In the genomic region with DNA sequence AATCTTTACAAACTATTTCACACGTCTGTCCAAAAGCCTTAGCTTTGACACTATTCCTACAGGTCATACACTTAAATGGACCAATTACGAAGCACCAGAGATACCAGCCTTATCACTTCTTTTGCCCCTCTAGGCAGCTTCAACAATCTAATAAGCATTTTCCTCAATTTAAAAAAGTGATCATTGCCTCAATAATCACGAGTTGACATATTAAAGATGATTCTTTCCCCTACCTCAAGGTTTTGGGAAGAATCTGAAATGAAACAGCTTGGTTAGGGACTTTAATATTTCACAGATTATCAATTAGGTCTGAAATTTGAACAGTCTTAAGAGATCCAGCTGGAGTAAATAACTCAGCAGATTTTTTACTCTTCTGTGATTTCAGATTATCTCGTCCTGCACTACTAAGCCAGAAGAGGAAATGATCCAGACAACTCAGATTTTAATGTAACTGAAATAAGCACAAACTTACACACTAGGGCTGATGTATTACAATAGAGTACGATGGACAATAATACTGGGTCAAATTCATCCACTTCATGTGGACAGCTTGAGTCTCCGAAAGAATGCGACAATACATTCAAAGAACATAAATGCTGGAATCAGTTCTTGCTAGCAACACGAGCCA, we compare ENCODE assay signal across 14 cellular contexts. TPM values are rescaled to one million over a fixed set of nuclear protein-coding genes. Genes with fewer than 3 reads are reported as not detected.
DNase-seq lines count a peak whose midpoint lies in the region; ATAC-seq and TF ChIP-seq lines count a peak whose summit lies in the region.
"Had no signal": no experiment of that assay in that cellular context is flagged by ENCODE, and none has a peak within 500 bp of the region (broad histone marks: within the 10 kb centered on the region; RNA-seq: fewer than 3 reads in every experiment).

No MANE protein-coding gene starts in this region.

- no peaks in the 10 kb centered on the region for H3K9me3 Mint-ChIP-seq in activated T-cell treated with anti-CD3 and anti-CD28 coated beads, Interleukin-2, amount 50 U/mL, for 24 hours
- no peaks in the 10 kb centered on the region for H3K9me3 Mint-ChIP-seq in dendritic cell treated with granulocyte-macrophage colony-stimulating factor and Interleukin-4, amounts not matched to agents 40 ng/mL and 50 ng/mL, for 4 days

- H3K9me3 ChIP-seq in skeletal muscle tissue (ENCODE audit: control insufficient read depth in 3 of 3, low read length in 3 of 3), result no peaks in the 10 kb centered on the region
- H3K9me3 ChIP-seq in prostate gland, result no peaks in the 10 kb centered on the region
- H3K9me3 ChIP-seq in GM23248 (ENCODE audit: low read depth), result no peaks in the 10 kb centered on the region

- intact Hi-C loops in dendritic cell treated with granulocyte-macrophage colony-stimulating factor and Interleukin-4, amounts not matched to agents 40 ng/mL and 50 ng/mL, for 4 days (cut with micrococcal nuclease), result no loop called here
- intact Hi-C loops in prostate gland (cut with DNase I), result no loop called here

- H3K4me1 Mint-ChIP-seq in activated T-cell treated with anti-CD3 and anti-CD28 coated beads, Interleukin-2, amount 50 U/mL, for 24 hours (ENCODE audit: low read depth), result peaks cover 90% of the 10 kb centered on the region
- peaks cover 65% of the 10 kb centered on the region for H3K4me1 Mint-ChIP-seq in dendritic cell treated with granulocyte-macrophage colony-stimulating factor and Interleukin-4, amounts not matched to agents 40 ng/mL and 50 ng/mL, for 4 days (ENCODE audit: low read depth)

- DNase-seq in activated T-cell treated with anti-CD3 and anti-CD28 coated beads, Interleukin-2, amount 50 U/mL, for 24 hours, result no peak
- DNase-seq in activated T-cell treated with anti-CD3 and anti-CD28 coated beads, Interleukin-2, amount 50 U/mL, for 1 hour, result no peak
- no peak for DNase-seq in prostate gland (ENCODE audit: low spot score)
- DNase-seq in midbrain (lab: John Stamatoyannopoulos, UW), result no peak
- no peak for DNase-seq in GM23248
- DNase-seq: activated effector memory CD4-positive, alpha-beta T cell treated with Interleukin-2 at 50 U/mL for 16 hours; DND-41; dorsolateral prefrontal cortex; glutamatergic neuron; NCI-H2029 treated with DMSO at 0.1 percent for 48 hours had no signal

- H3K36me3 ChIP-seq in skeletal muscle tissue (ENCODE audit: control insufficient read depth in 3 of 3, insufficient read depth in 3 of 3, low read length in 3 of 3) (no peaks in the 10 kb centered on the region), prostate gland (no peaks in the 10 kb centered on the region), GM23248 (ENCODE audit: low read depth) (no peaks in the 10 kb centered on the region)

- peaks cover 40% of the 10 kb centered on the region for H3K36me3 Mint-ChIP-seq in activated T-cell treated with anti-CD3 and anti-CD28 coated beads, Interleukin-2, amount 50 U/mL, for 24 hours (ENCODE audit: low read depth)
- no peaks in the 10 kb centered on the region for H3K36me3 Mint-ChIP-seq in dendritic cell treated with granulocyte-macrophage colony-stimulating factor and Interleukin-4, amounts not matched to agents 40 ng/mL and 50 ng/mL, for 4 days (ENCODE audit: low read depth)

- no peak for TF ChIP-seq POLR2A in prostate gland (IDR thresholded peaks at IDR 0.05)

- H3K4me3 ChIP-seq in skeletal muscle tissue (ENCODE audit: low read length in 3 of 3), result peak overlapping the region in 1 of 3 donors; percentile 20
- H3K4me3 ChIP-seq in prostate gland, result no peak overlapping the region
- no peak overlapping the region for H3K4me3 ChIP-seq in GM23248

- H3K4me3 Mint-ChIP-seq in activated T-cell treated with anti-CD3 and anti-CD28 coated beads, Interleukin-2, amount 50 U/mL, for 24 hours, result no peak overlapping the region
- H3K4me3 Mint-ChIP-seq in dendritic cell treated with granulocyte-macrophage colony-stimulating factor and Interleukin-4, amounts not matched to agents 40 ng/mL and 50 ng/mL, for 4 days, result no peak overlapping the region

- H4K20me1 ChIP-seq in GM23248 (ENCODE audit: insufficient read depth), result peaks cover 17% of the 10 kb centered on the region; the same call in 1 of the 2 replicates

- peaks cover 100% of the 10 kb centered on the region for H3K79me2 ChIP-seq in GM23248 (ENCODE audit: insufficient read depth)

- H3F3A ChIP-seq in GM23248 (ENCODE audit: insufficient read depth), result peaks cover 16% of the 10 kb centered on the region

- 53% methylated on average over 8 of the region's 8 CpGs for WGBS in prostate gland
- WGBS in GM23248 (ENCODE audit: low coverage in 1 of 2, low lambda C conversion rate in 2 of 2, missing lambda C conversion rate in 2 of 2), 2 experiments, result 57 to 65% methylated on average over 8 of the region's 8 CpGs

- no peaks in the 10 kb centered on the region for H3K27me3 Mint-ChIP-seq in activated T-cell treated with anti-CD3 and anti-CD28 coated beads, Interleukin-2, amount 50 U/mL, for 24 hours
- H3K27me3 Mint-ChIP-seq in dendritic cell treated with granulocyte-macrophage colony-stimulating factor and Interleukin-4, amounts not matched to agents 40 ng/mL and 50 ng/mL, for 4 days, result no peaks in the 10 kb centered on the region

- in situ Hi-C loops in GM23248 (cut with MboI), result no loop called here

- no peaks in the 10 kb centered on the region for H3K9me2 ChIP-seq in GM23248 (ENCODE audit: insufficient read depth)

- H2AFZ ChIP-seq in GM23248, result no peak overlapping the region

- peak overlapping the region; percentile 73 for H3K27ac Mint-ChIP-seq in activated T-cell treated with anti-CD3 and anti-CD28 coated beads, Interleukin-2, amount 50 U/mL, for 24 hours
- H3K27ac Mint-ChIP-seq in dendritic cell treated with granulocyte-macrophage colony-stimulating factor and Interleukin-4, amounts not matched to agents 40 ng/mL and 50 ng/mL, for 4 days, result peak overlapping the region; percentile 37

- peaks cover 40 to 48% (median 44%) of the 10 kb centered on the region in 3 donors for H3K4me1 ChIP-seq in skeletal muscle tissue (ENCODE audit: control insufficient read depth in 3 of 3, insufficient read depth in 3 of 3, low read length in 3 of 3)
- peaks cover 23% of the 10 kb centered on the region for H3K4me1 ChIP-seq in prostate gland (replicated peaks)
- peaks cover 62% of the 10 kb centered on the region for H3K4me1 ChIP-seq in GM23248 (ENCODE audit: insufficient read depth)

- peak; percentile 48 for ATAC-seq in HG03354 (IDR thresholded peaks at IDR 0.05; ENCODE audit: poor library complexity, severe bottlenecking, unreplicated experiment)
- ATAC-seq: Panc1 had no signal

- H3K9ac ChIP-seq in skeletal muscle tissue (ENCODE audit: low read depth in 1 of 3, low read length in 3 of 3) (peak overlapping the region in 1 of 3 donors; percentile 3), GM23248 (no peak overlapping the region)

- H3K27ac ChIP-seq in skeletal muscle tissue (ENCODE audit: low read depth, low read length) (peak overlapping the region; percentile 38), prostate gland (peak overlapping the region in 1 of 2 donors; percentile 46), GM23248 (no peak overlapping the region)

- no peak overlapping the region for H3K4me2 ChIP-seq in GM23248 (ENCODE audit: unreplicated experiment)

- TF ChIP-seq CTCF in prostate gland (IDR thresholded peaks at IDR 0.05), result no peak

- H3K27me3 ChIP-seq in skeletal muscle tissue (ENCODE audit: control insufficient read depth in 3 of 3, insufficient read depth in 3 of 3, low read length in 3 of 3) (no peaks in the 10 kb centered on the region), prostate gland (replicated peaks; ENCODE audit: insufficient read depth) (no peaks in the 10 kb centered on the region), GM23248 (replicated peaks; ENCODE audit: insufficient read depth) (no peaks in the 10 kb centered on the region)
- H3K27me3 ChIP-seq: dorsolateral prefrontal cortex had no signal

RNA-seq across cellular contexts. Expression of gene UBE2N, which starts 15.9 kb away (rescaled TPM):
- total RNA-seq in skeletal muscle tissue (51.7 TPM), prostate gland (10 to 100 TPM; 49.0 to 71.5 TPM)
- total RNA-seq in GM23248 (2014; rRNA removed; shearing (Covaris generic)), result 30.2 and 104 TPM in 2 replicates
- 175 and 178 TPM in 2 replicates for polyA plus RNA-seq in GM23248 (2016; fragmentation: Nextera tagmentation; extraction: Ambion mirVana)

RNA-seq across cellular contexts. Expression of gene MRPL42, which starts 41.5 kb away (rescaled TPM):
- 28.7 TPM for total RNA-seq in skeletal muscle tissue
- total RNA-seq in prostate gland, result 10 to 100 TPM; 39.8 to 64.9 TPM
- 69.2 and 75.0 TPM in 2 replicates for total RNA-seq in GM23248 (2014; rRNA removed; shearing (Covaris generic))
- polyA plus RNA-seq in GM23248 (2016; fragmentation: Nextera tagmentation; extraction: Ambion mirVana), result 87.2 and 91.5 TPM in 2 replicates

RNA-seq across cellular contexts. Expression of gene NUDT4, which starts 48.1 kb away (rescaled TPM):
- total RNA-seq in skeletal muscle tissue (62.1 TPM), prostate gland (100 to 1,000 TPM; 138 to 241 TPM)
- 42.9 and 47.8 TPM in 2 replicates for total RNA-seq in GM23248 (2014; rRNA removed; shearing (Covaris generic))
- polyA plus RNA-seq in GM23248 (2016; fragmentation: Nextera tagmentation; extraction: Ambion mirVana), result 36.7 and 37.2 TPM in 2 replicates
